Comparison of ENCODE assay signal across 19 cellular contexts in the genomic region with DNA sequence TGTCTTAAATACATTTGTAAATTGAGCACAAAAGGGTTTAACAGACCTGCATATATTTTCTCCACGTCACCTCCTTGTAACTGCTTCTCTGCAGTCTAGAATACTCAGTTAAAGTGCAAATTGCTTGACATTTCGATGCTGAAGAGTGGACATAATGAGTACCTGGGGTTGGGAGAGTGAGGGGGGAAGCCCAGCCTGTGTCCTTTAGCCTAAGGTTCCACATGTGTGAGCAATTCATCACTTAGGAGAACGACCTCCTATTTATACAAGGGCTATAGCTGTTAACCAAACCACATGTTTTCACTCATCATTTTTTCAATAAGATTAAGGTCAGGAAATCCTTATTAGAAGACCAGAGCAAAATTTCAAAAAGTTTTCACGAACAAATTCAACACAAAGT.
"Had no signal": no experiment of that assay in that cellular context is flagged by ENCODE, and none has a peak within 500 bp of the region (broad histone marks: within the 10 kb centered on the region; RNA-seq: fewer than 3 reads in every experiment).

No MANE protein-coding gene starts in this region.

- H3K27me3 ChIP-seq: dorsolateral prefrontal cortex, heart left ventricle, ovary, right atrium auricular region, sigmoid colon had no signal

- H3K36me3 Mint-ChIP-seq: naive B cell had no signal

- H3K9me3 ChIP-seq: heart left ventricle, ovary, right atrium auricular region, sigmoid colon had no signal

- H3K4me1 Mint-ChIP-seq: nephron had no signal

- H3K4me3 ChIP-seq: heart left ventricle, lung, ovary, right atrium auricular region, sigmoid colon, skin epidermis had no signal

- H3K4me1 ChIP-seq: sigmoid colon had no signal

- H3K4me3 Mint-ChIP-seq: naive B cell, nephron had no signal

- H3K27ac ChIP-seq: heart left ventricle, ovary, right atrium auricular region, sigmoid colon, skin epidermis had no signal

- ATAC-seq: heart left ventricle, left colon, left ventricle myocardium superior had no signal

- H3K36me3 ChIP-seq: heart left ventricle, ovary, right atrium auricular region, sigmoid colon had no signal

- H3K9me3 Mint-ChIP-seq: naive B cell, nephron had no signal

- DNase-seq: cortex of kidney; dorsolateral prefrontal cortex; effector CD8-positive, alpha-beta T cell; heart left ventricle; hippocampal formation; left colon; left ventricle myocardium superior; mesendoderm; naive B cell; ovary; sigmoid colon; stimulated activated CD4-positive, alpha-beta T cell treated with anti-CD3 and anti-CD28 coated beads, Interleukin-2, amount 100 ng/mL, for 24 hours; stimulated activated CD4-positive, alpha-beta T cell treated with anti-CD3 and anti-CD28 coated beads, Interleukin-4, amount 100 ng/mL, for 4 hours; stimulated activated naive CD4-positive, alpha-beta T cell treated with Interleukin-2 at 50 U/mL for 16 hours; trophoblast cell had no signal
